ENCODE assay signal across 24 cellular contexts in genomic region chr2:236825989-236826510, GRCh38.
"Had no signal": no experiment of that assay in that cellular context is flagged by ENCODE, and none has a peak within 500 bp of the region (broad histone marks: within the 10 kb centered on the region; RNA-seq: fewer than 3 reads in every experiment).

No MANE protein-coding gene starts in this region.

- ATAC-seq: activated CD4-positive, alpha-beta T cell treated with anti-CD3 and anti-CD28 coated beads for 36 hours; gastrocnemius medialis; left ventricle myocardium superior; natural killer cell treated with Interleukin-12 subunit alpha and Interleukin-12 subunit beta and Interleukin-15 and Interleukin-18, amount 100 ng/mL, for 72 hours; stimulated activated naive B cell treated with anti-CD40 and anti-IgM and Interleukin-4, amounts not matched to agents 10 μg/mL and 1 μg/mL and 100 μg/mL, for 72 hours had no signal

- H3K27me3 ChIP-seq: breast epithelium, esophagus squamous epithelium, gastrocnemius medialis, sigmoid colon, transverse colon had no signal

- DNase-seq: activated B cell treated with CpG ODN at 0.5 μM for 24 hours; activated CD4-positive, alpha-beta T cell treated with anti-CD3 and anti-CD28 coated beads for 36 hours; activated CD4-positive, alpha-beta T cell treated with anti-CD3 and anti-CD28 coated beads, Interleukin-2, amount 50 U/mL, for 48 hours; activated naive CD4-positive, alpha-beta T cell treated with Interleukin-2 at 50 U/mL for 16 hours; activated naive CD8-positive, alpha-beta T cell treated with anti-CD3 and anti-CD28 coated beads for 36 hours; activated T-cell treated with anti-CD3 and anti-CD28 coated beads, Interleukin-2, amount 50 U/mL, for 48 hours; amniotic stem cell; effector memory CD4-positive, alpha-beta T cell; esophagus squamous epithelium; gastrocnemius medialis; hypothalamus; left ventricle myocardium superior; mammary epithelial cell; nucleus accumbens; sigmoid colon; stimulated activated CD4-positive, alpha-beta T cell treated with anti-CD3 and anti-CD28 coated beads, Interleukin-15, amount 100 ng/mL, for 24 hours; stimulated activated CD8-positive, alpha-beta memory T cell treated with anti-CD3 and anti-CD28 coated beads, Interleukin-4, amount 100 ng/mL, for 48 hours; stimulated activated naive B cell treated with anti-CD40 and anti-IgM and Interleukin-4, amounts not matched to agents 10 μg/mL and 1 μg/mL and 100 μg/mL, for 72 hours; T-helper 1 cell; transverse colon had no signal

- H3K79me2 ChIP-seq: parathyroid adenoma had no signal

- H3K27ac ChIP-seq: parathyroid adenoma, sigmoid colon, transverse colon had no signal

- H3K9ac ChIP-seq: parathyroid adenoma had no signal

- H2AFZ ChIP-seq: parathyroid adenoma had no signal

- H3K4me3 ChIP-seq: breast epithelium, esophagus squamous epithelium, gastrocnemius medialis, sigmoid colon, smooth muscle cell, transverse colon had no signal

- H3K9me3 ChIP-seq: gastrocnemius medialis, transverse colon had no signal

- H3K4me1 ChIP-seq: breast epithelium, parathyroid adenoma, sigmoid colon, transverse colon had no signal

- H3K4me2 ChIP-seq: smooth muscle cell had no signal

- H3K36me3 ChIP-seq: breast epithelium, esophagus squamous epithelium, gastrocnemius medialis, sigmoid colon, transverse colon had no signal
